In genomic region chr3:172034786-172035685, GRCh38 we compare ENCODE assay signal across 8 cellular contexts. TPM values are rescaled to one million over a fixed set of nuclear protein-coding genes. Genes with fewer than 3 reads are reported as not detected.
A peak's percentile ranks its signal among the peaks of the same experiment; 100 is the strongest.
DNase-seq lines count a peak whose midpoint lies in the region; ATAC-seq, FAIRE-seq and TF ChIP-seq lines count a peak whose summit lies in the region.

No MANE protein-coding gene starts in this region.

- CTCF ChIA-PET in activated CD4-positive, alpha-beta memory T cell treated with anti-CD3 and anti-CD28 coated beads, Interleukin-2, amount 10 ng/mL, durations not matched to agents 7 days and 5 days (lab: Charles Lee) = interaction anchor here (0.7 to 3.6 kb wide), 18 partner anchors 10 to 1073 kb away, joined by 3 to 28 read pairs (median 3); no protein-coding TSS in a partner anchor

- ATAC-seq in upper lobe of right lung (peak; percentile 25), Right ventricle myocardium superior (ENCODE audit: poor library complexity) (no peak)

- no peaks in the 10 kb centered on the region for H3K36me3 ChIP-seq in upper lobe of right lung

- TF ChIP-seq CTCF in upper lobe of right lung (IDR thresholded peaks at IDR 0.05) = peak; percentile 59

- no peaks in the 10 kb centered on the region for H3K9me3 ChIP-seq in upper lobe of right lung

- H3K4me3 ChIP-seq in upper lobe of right lung = no peak overlapping the region

- H3K4me3 Mint-ChIP-seq in activated CD4-positive, alpha-beta memory T cell treated with anti-CD3 and anti-CD28 coated beads, Interleukin-2, amount 10 ng/mL, durations not matched to agents 7 days and 5 days = no peak overlapping the region

- peaks cover 3% of the 10 kb centered on the region for H3K36me3 Mint-ChIP-seq in activated CD4-positive, alpha-beta memory T cell treated with anti-CD3 and anti-CD28 coated beads, Interleukin-2, amount 10 ng/mL, durations not matched to agents 7 days and 5 days (ENCODE audit: low read depth)

- no peak overlapping the region for H3K27ac Mint-ChIP-seq in activated CD4-positive, alpha-beta memory T cell treated with anti-CD3 and anti-CD28 coated beads, Interleukin-2, amount 10 ng/mL, durations not matched to agents 7 days and 5 days

- POLR2A ChIA-PET in activated CD4-positive, alpha-beta memory T cell treated with anti-CD3 and anti-CD28 coated beads, Interleukin-2, amount 10 ng/mL, durations not matched to agents 7 days and 5 days (lab: Charles Lee) = interaction anchor here (1.0 to 1.4 kb wide), 3 partner anchors 72 to 717 kb away, joined by 3 to 4 read pairs (median 3); no protein-coding TSS in a partner anchor

- H3K9me3 Mint-ChIP-seq in activated CD4-positive, alpha-beta memory T cell treated with anti-CD3 and anti-CD28 coated beads, Interleukin-2, amount 10 ng/mL, durations not matched to agents 7 days and 5 days = peaks cover 3% of the 10 kb centered on the region

- DNase-seq in COLO829 (ENCODE audit: low spot score) (peak; percentile 63), H54 (ENCODE audit: insufficient read length, low spot score) (peak; percentile 28), SW480 (ENCODE audit: low spot score) (peak; percentile 49), iPS DF 19.7 (ENCODE audit: low read depth, low spot score) (peak; percentile 61), upper lobe of right lung (no peak), OCI-M2 (lab: John Stamatoyannopoulos, UW; ENCODE audit: unreplicated experiment) (no peak), Right ventricle myocardium superior (no peak)
- DNase-seq in activated CD4-positive, alpha-beta memory T cell treated with anti-CD3 and anti-CD28 coated beads, Interleukin-2, amount 10 ng/mL, durations not matched to agents 7 days and 5 days = no peak

- H3K27me3 Mint-ChIP-seq in activated CD4-positive, alpha-beta memory T cell treated with anti-CD3 and anti-CD28 coated beads, Interleukin-2, amount 10 ng/mL, durations not matched to agents 7 days and 5 days = no peaks in the 10 kb centered on the region

- H3K4me1 ChIP-seq in upper lobe of right lung = peaks cover 8% of the 10 kb centered on the region

- FAIRE-seq in H54 (lab: Jason Lieb, UNC) = peak; percentile 97

- no peak overlapping the region for H3K27ac ChIP-seq in upper lobe of right lung

- intact Hi-C loops in upper lobe of right lung (cut with DNase I) (no loop called here), Right ventricle myocardium superior (cut with DNase I) (no loop called here)

- no peaks in the 10 kb centered on the region for H3K27me3 ChIP-seq in upper lobe of right lung

- TF ChIP-seq POLR2A in H54 (IDR thresholded peaks at IDR 0.05; ENCODE audit: low read depth, low read length) = no peak

- H3K4me1 Mint-ChIP-seq in activated CD4-positive, alpha-beta memory T cell treated with anti-CD3 and anti-CD28 coated beads, Interleukin-2, amount 10 ng/mL, durations not matched to agents 7 days and 5 days = peaks cover 31% of the 10 kb centered on the region

RNA-seq across cellular contexts. Expression of gene FNDC3B, which starts 4.3 kb away (rescaled TPM):
- total RNA-seq in upper lobe of right lung (160 TPM), Right ventricle myocardium superior (56.1 TPM)
- total RNA-seq in activated CD4-positive, alpha-beta memory T cell treated with anti-CD3 and anti-CD28 coated beads, Interleukin-2, amount 10 ng/mL, durations not matched to agents 7 days and 5 days = 10 to 100 TPM; 21.6 to 21.8 TPM

Comparison
In these comparisons a context has a peak if more than half of its experiments do, and no peak if none do; other contexts are left out.
1. DNase-seq: peak in COLO829 (single experiment), H54 (single experiment), SW480 (single experiment) and iPS DF 19.7 (single experiment); none in upper lobe of right lung (single experiment), OCI-M2 (single experiment), activated CD4-positive, alpha-beta memory T cell treated with anti-CD3 and anti-CD28 coated beads, Interleukin-2, amount 10 ng/mL, durations not matched to agents 7 days and 5 days (single experiment) and Right ventricle myocardium superior (single experiment).